8 cellular contexts compared by ENCODE assay signal in the genomic region with DNA sequence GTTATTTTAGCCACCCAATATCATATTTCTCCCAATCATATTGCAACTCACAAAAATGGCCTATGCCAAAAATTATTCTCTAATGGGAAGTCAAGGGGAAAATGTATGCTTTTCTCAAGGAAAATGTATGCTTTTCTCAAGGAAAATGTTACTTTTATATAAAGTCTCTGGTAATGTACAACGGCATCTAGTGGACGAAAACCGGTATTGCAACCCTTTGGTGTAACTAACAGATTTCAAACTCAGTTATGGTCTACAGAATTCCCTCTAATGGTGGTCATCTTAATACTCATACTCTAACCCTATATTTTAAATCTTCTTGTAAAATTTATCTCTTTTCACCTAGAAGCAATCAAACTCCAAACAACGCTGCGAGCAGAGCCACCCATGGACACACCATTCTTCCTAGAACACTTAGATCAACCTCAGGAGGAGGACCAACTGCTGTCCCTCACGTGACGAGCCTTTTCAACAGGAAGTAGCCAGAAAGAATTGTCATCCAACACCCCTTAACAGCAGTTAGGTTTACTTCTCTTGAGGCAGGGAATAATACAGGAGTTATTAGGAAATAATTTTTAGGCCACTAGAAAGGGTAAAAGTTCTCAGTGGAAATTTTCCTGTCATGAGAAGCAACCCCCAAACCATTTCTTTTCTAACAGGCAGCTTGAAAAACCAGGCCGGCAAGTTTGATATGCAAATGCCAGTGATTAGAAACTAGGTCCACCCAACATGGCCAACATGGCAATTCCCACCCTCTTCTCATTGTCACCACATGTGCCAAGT. TPM values are rescaled to one million over a fixed set of nuclear protein-coding genes. Genes with fewer than 3 reads are reported as not detected.
A peak's percentile ranks its signal among the peaks of the same experiment; 100 is the strongest.
DNase-seq lines count a peak whose midpoint lies in the region; ATAC-seq and TF ChIP-seq lines count a peak whose summit lies in the region.

No MANE protein-coding gene starts in this region.

- TF ChIP-seq CTCF in WERI-Rb-1 (IDR thresholded peaks at IDR 0.05; ENCODE audit: low read depth, low read length) (peak; percentile 50), gastrocnemius medialis (IDR thresholded peaks at IDR 0.05 in 4 of 5, conservative IDR thresholded peaks at IDR 0.05 in 1 of 5) (peak; percentile 41 to 78 (median 69))

- intact Hi-C loops in gastrocnemius medialis (cut with DNase I; ENCODE audit: low total_unique reads): no loop called here

- H3K27me3 ChIP-seq in HUES48 (ENCODE audit: control insufficient read depth, insufficient read depth, low read length): no peaks in the 10 kb centered on the region
- H3K27me3 ChIP-seq in WERI-Rb-1 (ENCODE audit: insufficient read depth, low read depth, severe bottlenecking): no peaks in the 10 kb centered on the region
- H3K27me3 ChIP-seq in gastrocnemius medialis: no peaks in the 10 kb centered on the region

- peak; percentile 32 for DNase-seq in activated CD8-positive, alpha-beta memory T cell treated with anti-CD3 and anti-CD28 coated beads, Interleukin-2, amount 50 U/mL, for 4 hours
- DNase-seq in activated CD8-positive, alpha-beta memory T cell treated with anti-CD3 and anti-CD28 coated beads, Interleukin-2, amount 50 U/mL, for 48 hours: no peak
- DNase-seq in WERI-Rb-1 (peak; percentile 27), foreskin melanocyte (peak; percentile 36), gastrocnemius medialis (no peak)

- H3K9me3 ChIP-seq in HUES48 (ENCODE audit: control insufficient read depth, insufficient read depth, low read length): no peaks in the 10 kb centered on the region
- no peaks in the 10 kb centered on the region for H3K9me3 ChIP-seq in WERI-Rb-1 (ENCODE audit: severe bottlenecking)
- H3K9me3 ChIP-seq in gastrocnemius medialis: no peaks in the 10 kb centered on the region

- peak overlapping the region; percentile 13 for H3K27ac ChIP-seq in HUES48 (ENCODE audit: low read depth, low read length)
- H3K27ac ChIP-seq in WERI-Rb-1: no peak overlapping the region
- no peak overlapping the region for H3K27ac ChIP-seq in gastrocnemius medialis

- H3K9ac ChIP-seq in HUES48 (ENCODE audit: low read depth, low read length): no peak overlapping the region

- TF ChIP-seq POLR2A in gastrocnemius medialis (IDR thresholded peaks at IDR 0.05): no peak

- H3K4me1 ChIP-seq in HUES48 (ENCODE audit: control insufficient read depth, insufficient read depth, low read length) (peaks cover 26% of the 10 kb centered on the region), gastrocnemius medialis (no peaks in the 10 kb centered on the region)

- H3K4me3 ChIP-seq in HUES48 (ENCODE audit: low read depth, low read length) (no peak overlapping the region), WERI-Rb-1 (ENCODE audit: low read depth, low read length) (no peak overlapping the region), gastrocnemius medialis (no peak overlapping the region)

- ATAC-seq in gastrocnemius medialis (no peak), GM19463 (IDR thresholded peaks at IDR 0.05; ENCODE audit: unreplicated experiment) (no peak), GM21390 (IDR thresholded peaks at IDR 0.05; ENCODE audit: unreplicated experiment) (no peak)

- H3K36me3 ChIP-seq in HUES48 (ENCODE audit: control insufficient read depth, insufficient read depth, low read length): no peaks in the 10 kb centered on the region
- no peaks in the 10 kb centered on the region for H3K36me3 ChIP-seq in WERI-Rb-1
- H3K36me3 ChIP-seq in gastrocnemius medialis: no peaks in the 10 kb centered on the region

- in situ Hi-C loops in gastrocnemius medialis (cut with MboI; ENCODE audit: low sequenced_read_pairs in 4 of 4): no loop called here

RNA-seq across cellular contexts. Expression of gene APOBEC1, which starts 20.1 kb away (rescaled TPM):
- total RNA-seq in gastrocnemius medialis: not detected

RNA-seq across cellular contexts. Expression of gene GDF3, which starts 50.0 kb away (rescaled TPM):
- not detected for total RNA-seq in gastrocnemius medialis

Comparison
In these comparisons a context has a peak if more than half of its experiments do, and no peak if none do; other contexts are left out.
1. DNase-seq: peak in activated CD8-positive, alpha-beta memory T cell treated with anti-CD3 and anti-CD28 coated beads, Interleukin-2, amount 50 U/mL, for 4 hours (single experiment), WERI-Rb-1 (single experiment) and foreskin melanocyte (single experiment); none in activated CD8-positive, alpha-beta memory T cell treated with anti-CD3 and anti-CD28 coated beads, Interleukin-2, amount 50 U/mL, for 48 hours (single experiment) and gastrocnemius medialis (0 of 2).